11 cellular contexts compared by ENCODE assay signal in genomic region chr4:25253072-25253447, GRCh38. TPM values are rescaled to one million over a fixed set of nuclear protein-coding genes. Genes with fewer than 3 reads are reported as not detected.
DNase-seq lines count a peak whose midpoint lies in the region; ATAC-seq and TF ChIP-seq lines count a peak whose summit lies in the region.
"Had no signal": no experiment of that assay in that cellular context is flagged by ENCODE, and none has a peak within 500 bp of the region (broad histone marks: within the 10 kb centered on the region; RNA-seq: fewer than 3 reads in every experiment).

No MANE protein-coding gene starts in this region.

- peak overlapping the region; percentile 19; the same call in 1 of the 2 replicates for H3K27ac ChIP-seq in OCI-LY3 (ENCODE audit: low read length)
- H3K27ac ChIP-seq: tibial nerve had no signal

- no peaks in the 10 kb centered on the region for H3K9me3 ChIP-seq in OCI-LY3 (ENCODE audit: insufficient read depth, low read length)
- H3K9me3 ChIP-seq: MG63, tibial nerve had no signal

- no peak overlapping the region for H3K4me3 ChIP-seq in OCI-LY3 (ENCODE audit: low read length)
- no peak overlapping the region for H3K4me3 ChIP-seq in fibroblast of mammary gland (ENCODE audit: control insufficient read depth, low read depth, low read length)
- H3K4me3 ChIP-seq: MG63, tibial nerve had no signal

- H3K27me3 ChIP-seq in OCI-LY3 (ENCODE audit: low read depth, low read length) = no peaks in the 10 kb centered on the region
- H3K27me3 ChIP-seq: MG63, tibial nerve had no signal

- H3K9ac ChIP-seq in OCI-LY3 (ENCODE audit: low read length) = no peak overlapping the region

- H3K36me3 ChIP-seq in OCI-LY3 (replicated peaks; ENCODE audit: low read depth, low read length) = peaks cover 28% of the 10 kb centered on the region
- H3K36me3 ChIP-seq: MG63 had no signal

- H3K4me1 ChIP-seq in OCI-LY3 (ENCODE audit: low read length) = peaks cover 8% of the 10 kb centered on the region

- DNase-seq in GM20000 (ENCODE audit: low spot score) (peak; percentile 36), fibroblast of mammary gland (ENCODE audit: low read depth) (peak; percentile 2), renal cortical epithelial cell (ENCODE audit: low read depth) (peak; percentile 69), cerebellar nuclear complex (lab: John Stamatoyannopoulos, UW) (no peak), NCI-H2227 treated with DMSO at 0.1 percent for 48 hours (lab: John Stamatoyannopoulos, UW) (no peak)
- DNase-seq: MG63, NCI-H446 had no signal

- H3K79me2 ChIP-seq in OCI-LY3 (ENCODE audit: low read length) = peaks cover 44% of the 10 kb centered on the region

- no peak overlapping the region for H3K4me2 ChIP-seq in OCI-LY3 (ENCODE audit: low read length)

- ATAC-seq in GM21825 (IDR thresholded peaks at IDR 0.05; ENCODE audit: unreplicated experiment) = no peak
- ATAC-seq in HG03439 (IDR thresholded peaks at IDR 0.05; ENCODE audit: unreplicated experiment) = no peak

- H4K20me1 ChIP-seq in OCI-LY3 (ENCODE audit: insufficient read depth, low read length) = peaks cover 33% of the 10 kb centered on the region

- TF ChIP-seq CTCF in GM20000 (IDR thresholded peaks at IDR 0.05; ENCODE audit: extremely low read depth, missing control alignments) (no peak), OCI-LY3 (IDR thresholded peaks at IDR 0.05; ENCODE audit: low read depth, low read length) (no peak), fibroblast of mammary gland (conservative IDR thresholded peaks at IDR 0.05; ENCODE audit: control insufficient read depth, insufficient read depth, low read depth, low read length) (no peak)

- no peak overlapping the region for H2AFZ ChIP-seq in OCI-LY3 (ENCODE audit: low read depth, low read length)

RNA-seq across cellular contexts. Expression of gene PI4K2B, which starts 19.2 kb away (rescaled TPM):
- 24.2 and 44.8 TPM in 2 replicates for total RNA-seq in renal cortical epithelial cell

RNA-seq across cellular contexts. Expression of gene ZCCHC4, which starts 59.5 kb away (rescaled TPM):
- 10.6 and 13.6 TPM in 2 replicates for total RNA-seq in renal cortical epithelial cell

Comparison
In these comparisons a context has a peak if more than half of its experiments do, and no peak if none do; other contexts are left out.
1. DNase-seq: peak in GM20000 (single experiment), fibroblast of mammary gland (single experiment) and renal cortical epithelial cell (single experiment); none in cerebellar nuclear complex (0 of 2) and NCI-H2227 treated with DMSO at 0.1 percent for 48 hours (single experiment).